ENCODE assay signal across 2 cellular contexts in the genomic region with DNA sequence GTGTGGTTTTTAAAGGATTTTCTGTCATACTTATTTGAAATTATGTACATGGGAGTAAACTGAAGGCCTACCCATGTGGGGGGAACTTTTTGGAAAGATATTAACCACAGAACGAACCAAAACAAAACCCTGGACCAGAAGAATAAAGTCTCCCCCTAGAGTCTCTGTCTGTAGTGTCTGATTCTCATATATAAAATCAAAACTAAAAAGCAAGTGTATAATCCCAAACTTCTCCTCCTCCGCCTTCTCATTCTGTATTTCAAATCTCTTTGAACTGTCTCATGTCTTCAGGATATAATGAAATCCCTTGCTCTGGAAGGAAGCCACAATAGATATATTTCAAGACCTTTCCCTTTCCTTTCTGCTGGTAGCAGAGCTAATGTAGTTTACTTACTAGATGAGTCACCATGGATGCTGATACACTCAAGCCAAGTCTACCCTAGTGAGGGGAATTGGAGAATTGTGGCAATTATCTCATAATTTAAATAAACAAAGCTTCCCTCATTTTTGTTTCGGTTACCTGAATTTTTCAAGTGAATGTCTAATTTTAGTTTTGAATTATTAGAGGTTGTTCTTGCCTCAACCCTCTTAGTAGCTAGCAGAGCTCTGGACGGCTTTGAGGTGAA.
TF ChIP-seq lines count a peak whose summit lies in the region.

No MANE protein-coding gene starts in this region.

TF ChIP-seq in HCT116, 20 proteins besides CTCF, POLR2A, EP300 and RAD21 (continued from another document):
- TF ChIP-seq POLR2AphosphoS5 (IDR thresholded peaks at IDR 0.05; ENCODE audit: low read depth, low read length) (no peak), JUND (IDR thresholded peaks at IDR 0.05) (no peak), ELF1 (IDR thresholded peaks at IDR 0.05; ENCODE audit: borderline replicate concordance, low read depth) (no peak), YY1 (IDR thresholded peaks at IDR 0.05; ENCODE audit: extremely low read depth, insufficient replicate concordance, low read depth, low read length) (no peak), FOSL1 (IDR thresholded peaks at IDR 0.05; ENCODE audit: low read depth) (no peak), ZNF274 (IDR thresholded peaks at IDR 0.05; ENCODE audit: low read depth, low read length) (no peak)
- TF ChIP-seq, protein P1, sequence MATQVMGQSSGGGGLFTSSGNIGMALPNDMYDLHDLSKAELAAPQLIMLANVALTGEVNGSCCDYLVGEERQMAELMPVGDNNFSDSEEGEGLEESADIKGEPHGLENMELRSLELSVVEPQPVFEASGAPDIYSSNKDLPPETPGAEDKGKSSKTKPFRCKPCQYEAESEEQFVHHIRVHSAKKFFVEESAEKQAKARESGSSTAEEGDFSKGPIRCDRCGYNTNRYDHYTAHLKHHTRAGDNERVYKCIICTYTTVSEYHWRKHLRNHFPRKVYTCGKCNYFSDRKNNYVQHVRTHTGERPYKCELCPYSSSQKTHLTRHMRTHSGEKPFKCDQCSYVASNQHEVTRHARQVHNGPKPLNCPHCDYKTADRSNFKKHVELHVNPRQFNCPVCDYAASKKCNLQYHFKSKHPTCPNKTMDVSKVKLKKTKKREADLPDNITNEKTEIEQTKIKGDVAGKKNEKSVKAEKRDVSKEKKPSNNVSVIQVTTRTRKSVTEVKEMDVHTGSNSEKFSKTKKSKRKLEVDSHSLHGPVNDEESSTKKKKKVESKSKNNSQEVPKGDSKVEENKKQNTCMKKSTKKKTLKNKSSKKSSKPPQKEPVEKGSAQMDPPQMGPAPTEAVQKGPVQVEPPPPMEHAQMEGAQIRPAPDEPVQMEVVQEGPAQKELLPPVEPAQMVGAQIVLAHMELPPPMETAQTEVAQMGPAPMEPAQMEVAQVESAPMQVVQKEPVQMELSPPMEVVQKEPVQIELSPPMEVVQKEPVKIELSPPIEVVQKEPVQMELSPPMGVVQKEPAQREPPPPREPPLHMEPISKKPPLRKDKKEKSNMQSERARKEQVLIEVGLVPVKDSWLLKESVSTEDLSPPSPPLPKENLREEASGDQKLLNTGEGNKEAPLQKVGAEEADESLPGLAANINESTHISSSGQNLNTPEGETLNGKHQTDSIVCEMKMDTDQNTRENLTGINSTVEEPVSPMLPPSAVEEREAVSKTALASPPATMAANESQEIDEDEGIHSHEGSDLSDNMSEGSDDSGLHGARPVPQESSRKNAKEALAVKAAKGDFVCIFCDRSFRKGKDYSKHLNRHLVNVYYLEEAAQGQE (IDR thresholded peaks at IDR 0.05; ENCODE audit: low read depth), result no peak
- TF ChIP-seq, protein P2, sequence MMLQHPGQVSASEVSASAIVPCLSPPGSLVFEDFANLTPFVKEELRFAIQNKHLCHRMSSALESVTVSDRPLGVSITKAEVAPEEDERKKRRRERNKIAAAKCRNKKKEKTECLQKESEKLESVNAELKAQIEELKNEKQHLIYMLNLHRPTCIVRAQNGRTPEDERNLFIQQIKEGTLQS (IDR thresholded peaks at IDR 0.05), result no peak
- TF ChIP-seq, protein P3, sequence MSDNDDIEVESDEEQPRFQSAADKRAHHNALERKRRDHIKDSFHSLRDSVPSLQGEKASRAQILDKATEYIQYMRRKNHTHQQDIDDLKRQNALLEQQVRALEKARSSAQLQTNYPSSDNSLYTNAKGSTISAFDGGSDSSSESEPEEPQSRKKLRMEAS (IDR thresholded peaks at IDR 0.05), result no peak

TF ChIP-seq in SK-N-SH treated with all-trans-retinoic acid at 6 μM for 48 hours, 23 proteins besides CTCF, POLR2A, EP300 and RAD21 (continued from another document):
- TF ChIP-seq, protein P4, sequence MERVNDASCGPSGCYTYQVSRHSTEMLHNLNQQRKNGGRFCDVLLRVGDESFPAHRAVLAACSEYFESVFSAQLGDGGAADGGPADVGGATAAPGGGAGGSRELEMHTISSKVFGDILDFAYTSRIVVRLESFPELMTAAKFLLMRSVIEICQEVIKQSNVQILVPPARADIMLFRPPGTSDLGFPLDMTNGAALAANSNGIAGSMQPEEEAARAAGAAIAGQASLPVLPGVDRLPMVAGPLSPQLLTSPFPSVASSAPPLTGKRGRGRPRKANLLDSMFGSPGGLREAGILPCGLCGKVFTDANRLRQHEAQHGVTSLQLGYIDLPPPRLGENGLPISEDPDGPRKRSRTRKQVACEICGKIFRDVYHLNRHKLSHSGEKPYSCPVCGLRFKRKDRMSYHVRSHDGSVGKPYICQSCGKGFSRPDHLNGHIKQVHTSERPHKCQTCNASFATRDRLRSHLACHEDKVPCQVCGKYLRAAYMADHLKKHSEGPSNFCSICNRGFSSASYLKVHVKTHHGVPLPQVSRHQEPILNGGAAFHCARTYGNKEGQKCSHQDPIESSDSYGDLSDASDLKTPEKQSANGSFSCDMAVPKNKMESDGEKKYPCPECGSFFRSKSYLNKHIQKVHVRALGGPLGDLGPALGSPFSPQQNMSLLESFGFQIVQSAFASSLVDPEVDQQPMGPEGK (CRISPR knock-in tag; IDR thresholded peaks at IDR 0.05; ENCODE audit: borderline replicate concordance), result no peak
- TF ChIP-seq, protein P5, sequence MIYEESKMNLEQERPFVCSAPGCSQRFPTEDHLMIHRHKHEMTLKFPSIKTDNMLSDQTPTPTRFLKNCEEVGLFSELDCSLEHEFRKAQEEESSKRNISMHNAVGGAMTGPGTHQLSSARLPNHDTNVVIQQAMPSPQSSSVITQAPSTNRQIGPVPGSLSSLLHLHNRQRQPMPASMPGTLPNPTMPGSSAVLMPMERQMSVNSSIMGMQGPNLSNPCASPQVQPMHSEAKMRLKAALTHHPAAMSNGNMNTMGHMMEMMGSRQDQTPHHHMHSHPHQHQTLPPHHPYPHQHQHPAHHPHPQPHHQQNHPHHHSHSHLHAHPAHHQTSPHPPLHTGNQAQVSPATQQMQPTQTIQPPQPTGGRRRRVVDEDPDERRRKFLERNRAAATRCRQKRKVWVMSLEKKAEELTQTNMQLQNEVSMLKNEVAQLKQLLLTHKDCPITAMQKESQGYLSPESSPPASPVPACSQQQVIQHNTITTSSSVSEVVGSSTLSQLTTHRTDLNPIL (CRISPR knock-in tag; IDR thresholded peaks at IDR 0.05; ENCODE audit: low read depth), result 0 out of 2 replicates have a peak, but pooled peaks have one; percentile 25
- TF ChIP-seq TOX (CRISPR knock-in tag; IDR thresholded peaks at IDR 0.05; ENCODE audit: borderline replicate concordance) (no peak), BACH2 (CRISPR knock-in tag; IDR thresholded peaks at IDR 0.05; ENCODE audit: borderline replicate concordance) (no peak), CSDC2 (CRISPR knock-in tag; IDR thresholded peaks at IDR 0.05) (no peak), GLIS3 (CRISPR knock-in tag; IDR thresholded peaks at IDR 0.05) (no peak), ZFP30 (CRISPR knock-in tag; IDR thresholded peaks at IDR 0.05) (no peak), ISL1 (CRISPR knock-in tag; IDR thresholded peaks at IDR 0.05) (peak; percentile 69), RARB (CRISPR knock-in tag; IDR thresholded peaks at IDR 0.05) (no peak), ARNTL (CRISPR knock-in tag; IDR thresholded peaks at IDR 0.05; ENCODE audit: borderline replicate concordance, low read depth) (no peak)
- TF ChIP-seq, protein P6, sequence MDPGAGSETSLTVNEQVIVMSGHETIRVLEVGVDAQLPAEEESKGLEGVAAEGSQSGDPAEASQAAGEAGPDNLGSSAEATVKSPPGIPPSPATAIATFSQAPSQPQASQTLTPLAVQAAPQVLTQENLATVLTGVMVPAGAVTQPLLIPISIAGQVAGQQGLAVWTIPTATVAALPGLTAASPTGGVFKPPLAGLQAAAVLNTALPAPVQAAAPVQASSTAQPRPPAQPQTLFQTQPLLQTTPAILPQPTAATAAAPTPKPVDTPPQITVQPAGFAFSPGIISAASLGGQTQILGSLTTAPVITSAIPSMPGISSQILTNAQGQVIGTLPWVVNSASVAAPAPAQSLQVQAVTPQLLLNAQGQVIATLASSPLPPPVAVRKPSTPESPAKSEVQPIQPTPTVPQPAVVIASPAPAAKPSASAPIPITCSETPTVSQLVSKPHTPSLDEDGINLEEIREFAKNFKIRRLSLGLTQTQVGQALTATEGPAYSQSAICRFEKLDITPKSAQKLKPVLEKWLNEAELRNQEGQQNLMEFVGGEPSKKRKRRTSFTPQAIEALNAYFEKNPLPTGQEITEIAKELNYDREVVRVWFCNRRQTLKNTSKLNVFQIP (CRISPR knock-in tag; IDR thresholded peaks at IDR 0.05; ENCODE audit: borderline replicate concordance, low read depth), result no peak
- TF ChIP-seq, protein P7, sequence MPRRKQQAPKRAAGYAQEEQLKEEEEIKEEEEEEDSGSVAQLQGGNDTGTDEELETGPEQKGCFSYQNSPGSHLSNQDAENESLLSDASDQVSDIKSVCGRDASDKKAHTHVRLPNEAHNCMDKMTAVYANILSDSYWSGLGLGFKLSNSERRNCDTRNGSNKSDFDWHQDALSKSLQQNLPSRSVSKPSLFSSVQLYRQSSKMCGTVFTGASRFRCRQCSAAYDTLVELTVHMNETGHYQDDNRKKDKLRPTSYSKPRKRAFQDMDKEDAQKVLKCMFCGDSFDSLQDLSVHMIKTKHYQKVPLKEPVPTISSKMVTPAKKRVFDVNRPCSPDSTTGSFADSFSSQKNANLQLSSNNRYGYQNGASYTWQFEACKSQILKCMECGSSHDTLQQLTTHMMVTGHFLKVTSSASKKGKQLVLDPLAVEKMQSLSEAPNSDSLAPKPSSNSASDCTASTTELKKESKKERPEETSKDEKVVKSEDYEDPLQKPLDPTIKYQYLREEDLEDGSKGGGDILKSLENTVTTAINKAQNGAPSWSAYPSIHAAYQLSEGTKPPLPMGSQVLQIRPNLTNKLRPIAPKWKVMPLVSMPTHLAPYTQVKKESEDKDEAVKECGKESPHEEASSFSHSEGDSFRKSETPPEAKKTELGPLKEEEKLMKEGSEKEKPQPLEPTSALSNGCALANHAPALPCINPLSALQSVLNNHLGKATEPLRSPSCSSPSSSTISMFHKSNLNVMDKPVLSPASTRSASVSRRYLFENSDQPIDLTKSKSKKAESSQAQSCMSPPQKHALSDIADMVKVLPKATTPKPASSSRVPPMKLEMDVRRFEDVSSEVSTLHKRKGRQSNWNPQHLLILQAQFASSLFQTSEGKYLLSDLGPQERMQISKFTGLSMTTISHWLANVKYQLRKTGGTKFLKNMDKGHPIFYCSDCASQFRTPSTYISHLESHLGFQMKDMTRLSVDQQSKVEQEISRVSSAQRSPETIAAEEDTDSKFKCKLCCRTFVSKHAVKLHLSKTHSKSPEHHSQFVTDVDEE (CRISPR knock-in tag; IDR thresholded peaks at IDR 0.05), result no peak
